In genomic region chr7:119197872-119198527, GRCh38 we compare ENCODE assay signal across 8 cellular contexts.
DNase-seq lines count a peak whose midpoint lies in the region; ATAC-seq and TF ChIP-seq lines count a peak whose summit lies in the region.

No MANE protein-coding gene starts in this region.

- H3K4me3 ChIP-seq in BE2C (ENCODE audit: low read depth, low read length) (no peak overlapping the region), spleen (no peak overlapping the region)
- no peak overlapping the region for H3K4me3 ChIP-seq in effector memory CD4-positive, alpha-beta T cell (ENCODE audit: insufficient read depth, low read depth, low read length, poor library complexity, severe bottlenecking)

- H3K36me3 ChIP-seq in BE2C (no peaks in the 10 kb centered on the region), spleen (no peaks in the 10 kb centered on the region)
- no peaks in the 10 kb centered on the region for H3K36me3 ChIP-seq in effector memory CD4-positive, alpha-beta T cell (ENCODE audit: control insufficient read depth, insufficient read depth, low read length)

- no peak overlapping the region for H3K27ac ChIP-seq in spleen
- H3K27ac ChIP-seq in effector memory CD4-positive, alpha-beta T cell (ENCODE audit: insufficient read depth, low read length, poor library complexity, severe bottlenecking): no peak overlapping the region

- TF ChIP-seq POLR2A in spleen (IDR thresholded peaks at IDR 0.05): no peak

- WGBS in spleen, 5 donors: 22 to 31% (median 25%) methylated on average over 8 of the region's 8 CpGs

- DNase-seq in BE2C (peak; percentile 32), NCI-H1092 treated with DMSO at 0.1 percent for 48 hours (lab: John Stamatoyannopoulos, UW) (peak; percentile 79), SW480 (ENCODE audit: low spot score) (peak; percentile 50), germinal center (ENCODE audit: low spot score) (peak; percentile 2), spleen (no peak)
- no peak for DNase-seq in effector memory CD4-positive, alpha-beta T cell

- H3K4me1 ChIP-seq in BE2C (no peaks in the 10 kb centered on the region), spleen (no peaks in the 10 kb centered on the region)
- H3K4me1 ChIP-seq in effector memory CD4-positive, alpha-beta T cell (ENCODE audit: control insufficient read depth, insufficient read depth, low read length, poor library complexity, severe bottlenecking): no peaks in the 10 kb centered on the region

- intact Hi-C loops in spleen (cut with DNase I; ENCODE audit: low total_unique reads): no loop called here

- H3K27me3 ChIP-seq in BE2C (no peaks in the 10 kb centered on the region), spleen (replicated peaks in 1 of 7) (no peaks in the 10 kb centered on the region)
- no peaks in the 10 kb centered on the region for H3K27me3 ChIP-seq in effector memory CD4-positive, alpha-beta T cell (replicated peaks; ENCODE audit: control insufficient read depth, insufficient read depth, low read length, poor library complexity, severe bottlenecking)

- ATAC-seq in GM18858 (IDR thresholded peaks at IDR 0.05; ENCODE audit: unreplicated experiment) (peak; percentile 95), HG02938 (IDR thresholded peaks at IDR 0.05; ENCODE audit: unreplicated experiment) (peak; percentile 96)

- H3K9me3 ChIP-seq in BE2C (no peaks in the 10 kb centered on the region), spleen (peaks cover 0 to 6% (median 0%) of the 10 kb centered on the region in 8 donors)
- H3K9me3 ChIP-seq in effector memory CD4-positive, alpha-beta T cell (ENCODE audit: control insufficient read depth, low read length): no peaks in the 10 kb centered on the region

- TF ChIP-seq CTCF in BE2C (IDR thresholded peaks at IDR 0.05; ENCODE audit: low read depth, low read length) (peak; percentile 68), spleen (IDR thresholded peaks at IDR 0.05 in 8 of 11, conservative IDR thresholded peaks at IDR 0.05 in 3 of 11) (peak in 6 of 11 experiments; percentile 10 to 54 (median 43))

Comparison
In these comparisons a context has a peak if more than half of its experiments do, and no peak if none do; other contexts are left out.
1. DNase-seq: peak in BE2C (single experiment), NCI-H1092 treated with DMSO at 0.1 percent for 48 hours (single experiment), SW480 (single experiment) and germinal center (single experiment); none in spleen (single experiment) and effector memory CD4-positive, alpha-beta T cell (0 of 3).